ENCODE assay signal across 8 cellular contexts in the genomic region with DNA sequence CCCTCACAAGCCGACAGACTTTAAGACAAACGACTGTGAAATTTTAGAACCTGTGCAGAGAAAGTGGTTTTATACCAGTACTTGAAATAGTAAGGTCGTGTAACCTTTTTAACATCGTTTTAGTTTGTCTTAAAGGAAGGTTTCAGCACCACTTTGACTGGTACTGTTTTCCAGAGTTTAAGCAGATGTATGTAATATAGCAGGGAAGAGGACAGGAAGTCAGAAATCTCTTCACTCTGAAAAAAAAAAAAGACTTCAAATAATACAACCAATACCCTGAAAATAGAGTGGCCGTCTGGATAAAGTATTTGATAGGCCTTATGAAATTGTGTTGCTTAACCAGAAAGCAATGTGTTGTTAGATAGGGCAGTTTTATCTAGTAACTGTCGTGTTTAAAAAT. TPM values are rescaled to one million over a fixed set of nuclear protein-coding genes. Genes with fewer than 3 reads are reported as not detected.
DNase-seq lines count a peak whose midpoint lies in the region; ATAC-seq and TF ChIP-seq lines count a peak whose summit lies in the region.

No MANE protein-coding gene starts in this region.

- no peaks in the 10 kb centered on the region for H3K27me3 ChIP-seq in heart left ventricle
- H3K27me3 ChIP-seq in ascending aorta = no peaks in the 10 kb centered on the region
- H3K27me3 ChIP-seq in uterus = no peaks in the 10 kb centered on the region

- H3K9me3 ChIP-seq in heart left ventricle = no peaks in the 10 kb centered on the region
- H3K9me3 ChIP-seq in ascending aorta = no peaks in the 10 kb centered on the region
- no peaks in the 10 kb centered on the region for H3K9me3 ChIP-seq in uterus

- H3K4me3 ChIP-seq in heart left ventricle (peak overlapping the region; percentile 64 to 98 (median 91)), ascending aorta (peak overlapping the region; percentile 77 to 87), uterus (peak overlapping the region; percentile 62 to 99)

- TF ChIP-seq POLR2A in heart left ventricle (IDR thresholded peaks at IDR 0.05) = no peak
- no peak for TF ChIP-seq POLR2A in uterus (IDR thresholded peaks at IDR 0.05)

- H3K4me1 ChIP-seq in heart left ventricle = peaks cover 0 to 51% (median 27%) of the 10 kb centered on the region in 12 donors
- H3K4me1 ChIP-seq in ascending aorta = peaks cover 0 to 12% of the 10 kb centered on the region in 2 donors
- H3K4me1 ChIP-seq in uterus = peaks cover 0 to 8% of the 10 kb centered on the region in 2 donors

- 11 to 19% (median 12%) methylated on average over 6 of the region's 6 CpGs for WGBS in heart left ventricle, 4 donors

- H3K36me3 ChIP-seq in heart left ventricle (no peaks in the 10 kb centered on the region), ascending aorta (no peaks in the 10 kb centered on the region), uterus (no peaks in the 10 kb centered on the region)

- intact Hi-C loops in heart left ventricle (cut with DNase I) = loop anchor here in 9 of 10 donors (5.0 to 10.0 kb wide), 11 partner anchors 69 to 326 kb away; no protein-coding TSS in a partner anchor
- intact Hi-C loops in left ventricle myocardium superior (cut with micrococcal nuclease) = no loop called here
- intact Hi-C loops in ascending aorta (cut with DNase I) = loop anchor here (5.0 kb wide), 2 partner anchors 164 to 554 kb away; partner anchors contain the start of gene CLK1
- intact Hi-C loops in uterus (cut with DNase I; ENCODE audit: low total_unique reads) = no loop called here

- H3K27ac ChIP-seq in heart left ventricle (peak overlapping the region; percentile 87 to 96 (median 92)), ascending aorta (peak overlapping the region; percentile 86 to 91), uterus (peak overlapping the region; percentile 86 to 93)

- no peak for ATAC-seq in heart left ventricle
- no peak for ATAC-seq in left ventricle myocardium superior

- no peak for DNase-seq in heart left ventricle
- no peak for DNase-seq in left ventricle myocardium superior
- DNase-seq in ascending aorta (ENCODE audit: low spot score in 2 of 2) = no peak
- peak; percentile 20 for DNase-seq in left kidney (ENCODE audit: low read depth, low spot score)
- no peak for DNase-seq in uterus
- DNase-seq in KG1 (lab: John Stamatoyannopoulos, UW) = no peak
- no peak for DNase-seq in pons (ENCODE audit: low spot score)
- DNase-seq in ureter (ENCODE audit: low spot score) = no peak

- no peak for TF ChIP-seq CTCF in heart left ventricle (IDR thresholded peaks at IDR 0.05)
- TF ChIP-seq CTCF in ascending aorta (IDR thresholded peaks at IDR 0.05) = no peak
- no peak for TF ChIP-seq CTCF in uterus (IDR thresholded peaks at IDR 0.05)

RNA-seq across cellular contexts. Expression of gene SPATS2L, which starts 1.5 kb away (rescaled TPM):
- total RNA-seq in heart left ventricle (100 to 1,000 TPM in 5 of 9 donors, 10 to 100 TPM in 4; 69.7 to 177 (median 102) TPM), left ventricle myocardium superior (98.0 TPM), ascending aorta (36.6 TPM), uterus (10 to 100 TPM; 20.6 to 99.3 (median 73.1) TPM), ureter (114 TPM)
- 100 to 1,000 TPM in 1 of 2 donors, 10 to 100 TPM in 1; 34.9 to 153 TPM for polyA plus RNA-seq in heart left ventricle

Comparison
In these comparisons a context has a peak if more than half of its experiments do, and no peak if none do; other contexts are left out.
1. intact Hi-C loops: an anchor here in heart left ventricle (5.0 to 10.0 kb wide) and ascending aorta (5.0 kb wide); none called in left ventricle myocardium superior and uterus.